22 cellular contexts compared by ENCODE assay signal in the genomic region with DNA sequence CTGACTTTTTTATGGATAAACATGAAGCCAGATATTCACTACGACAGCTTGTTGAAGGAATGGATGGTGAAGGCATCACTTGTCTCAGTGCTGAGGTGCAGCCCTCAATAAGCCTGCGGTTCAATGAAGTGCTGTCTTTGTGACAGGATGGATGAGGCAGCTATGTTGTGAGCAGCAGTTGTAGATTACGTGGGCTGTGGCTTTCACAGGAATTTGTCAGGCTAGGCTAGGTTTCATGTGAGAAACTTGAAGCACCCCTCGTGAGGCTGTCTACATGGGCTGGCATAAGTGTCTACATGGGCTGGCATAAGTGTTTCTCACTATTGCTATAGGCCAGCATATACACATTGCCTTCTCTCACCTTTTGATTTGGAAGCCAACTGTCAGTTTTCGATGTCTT.
"Had no signal": no experiment of that assay in that cellular context is flagged by ENCODE, and none has a peak within 500 bp of the region (broad histone marks: within the 10 kb centered on the region; RNA-seq: fewer than 3 reads in every experiment).

No MANE protein-coding gene starts in this region.

- H3K4me1 ChIP-seq: adrenal gland had no signal

- H3K27ac Mint-ChIP-seq: activated CD8-positive, alpha-beta T cell treated with anti-CD3 and anti-CD28 coated beads for 36 hours; activated naive CD8-positive, alpha-beta T cell treated with anti-CD3 and anti-CD28 coated beads, Interleukin-2, amount 10 ng/mL, durations not matched to agents 7 days and 5 days; T-cell had no signal

- H3K27me3 ChIP-seq: adrenal gland had no signal

- H3K4me1 Mint-ChIP-seq: activated naive CD8-positive, alpha-beta T cell treated with anti-CD3 and anti-CD28 coated beads, Interleukin-2, amount 10 ng/mL, durations not matched to agents 7 days and 5 days; T-cell had no signal

- H3K36me3 ChIP-seq: adrenal gland had no signal

- H3K27ac ChIP-seq: adrenal gland, SK-N-MC had no signal

- ATAC-seq: activated CD4-positive, CD25-positive, alpha-beta regulatory T cell treated with anti-CD3 and anti-CD28 coated beads, Interleukin-2, amount 50 U/mL, for 24 hours; activated CD8-positive, alpha-beta T cell treated with anti-CD3 and anti-CD28 coated beads for 36 hours; T-cell had no signal

- H3K4me3 ChIP-seq: adrenal gland, SK-N-MC had no signal

- H3K4me3 Mint-ChIP-seq: activated CD8-positive, alpha-beta T cell treated with anti-CD3 and anti-CD28 coated beads for 36 hours; activated naive CD8-positive, alpha-beta T cell treated with anti-CD3 and anti-CD28 coated beads, Interleukin-2, amount 10 ng/mL, durations not matched to agents 7 days and 5 days; T-cell had no signal

- H3K9me3 Mint-ChIP-seq: activated naive CD8-positive, alpha-beta T cell treated with anti-CD3 and anti-CD28 coated beads, Interleukin-2, amount 10 ng/mL, durations not matched to agents 7 days and 5 days had no signal

- H3K36me3 Mint-ChIP-seq: activated naive CD8-positive, alpha-beta T cell treated with anti-CD3 and anti-CD28 coated beads, Interleukin-2, amount 10 ng/mL, durations not matched to agents 7 days and 5 days; T-cell had no signal

- DNase-seq: activated CD4-positive, alpha-beta T cell treated with anti-CD3 and anti-CD28 coated beads for 4 hours; activated CD8-positive, alpha-beta memory T cell treated with anti-CD3 and anti-CD28 coated beads, Interleukin-2, amount 50 U/mL, for 48 hours; activated CD8-positive, alpha-beta T cell treated with anti-CD3 and anti-CD28 coated beads for 36 hours; activated naive CD4-positive, alpha-beta T cell treated with anti-CD3 and anti-CD28 coated beads, Interleukin-2, amount 50 U/mL, for 16 hours; activated naive CD8-positive, alpha-beta T cell treated with anti-CD3 and anti-CD28 coated beads, Interleukin-2, amount 10 ng/mL, durations not matched to agents 7 days and 5 days; activated T-cell treated with anti-CD3 and anti-CD28 coated beads, Interleukin-2, amount 50 U/mL, for 1 hour; adrenal gland; anterior cingulate cortex; Kasumi-1; KBM-7; NCI-H1048; NCI-H2029; NCI-H2107; NCI-H2171 treated with DMSO at 0.1 percent for 48 hours; NCI-H345; NCI-H510A; NCI-H526 treated with DMSO at 0.1 percent for 48 hours; NCI-H82; SIG-M5 had no signal

- H3K27me3 Mint-ChIP-seq: activated CD8-positive, alpha-beta T cell treated with anti-CD3 and anti-CD28 coated beads for 36 hours; activated naive CD8-positive, alpha-beta T cell treated with anti-CD3 and anti-CD28 coated beads, Interleukin-2, amount 10 ng/mL, durations not matched to agents 7 days and 5 days; T-cell had no signal

- H3K9me3 ChIP-seq: adrenal gland had no signal
